In the genomic region with DNA sequence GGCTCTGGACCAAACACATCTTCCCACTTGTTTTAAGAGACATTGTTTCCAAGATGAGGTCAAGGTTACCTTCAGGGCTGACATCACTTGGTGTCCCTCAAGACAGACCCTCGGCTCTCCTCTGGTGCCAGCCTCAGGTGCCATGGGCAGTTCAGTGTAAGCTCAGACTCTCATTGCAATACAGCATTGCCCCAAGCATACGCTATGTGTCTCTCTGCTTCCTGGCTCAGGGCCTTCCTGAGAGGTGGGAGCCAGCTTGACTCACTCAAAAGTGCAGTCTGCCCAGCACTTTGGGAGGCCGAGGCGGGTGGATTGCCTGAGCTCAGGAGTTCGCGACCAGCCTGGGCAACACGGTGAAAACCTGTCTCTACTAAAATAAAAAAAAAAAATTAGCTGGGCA, we compare ENCODE assay signal across 1 cellular context.
TF ChIP-seq lines count a peak whose summit lies in the region.

No MANE protein-coding gene starts in this region.

TF ChIP-seq in SK-N-SH, 30 proteins besides CTCF, POLR2A, EP300 and RAD21:
- TF ChIP-seq TCF12 (IDR thresholded peaks at IDR 0.05) = no peak
- TF ChIP-seq RCOR1 (IDR thresholded peaks at IDR 0.05; ENCODE audit: low read length) = no peak
- TF ChIP-seq FOXM1 (IDR thresholded peaks at IDR 0.05; ENCODE audit: low read depth) = no peak
- no peak for TF ChIP-seq FOXJ3 (CRISPR knock-in tag; IDR thresholded peaks at IDR 0.05)
- no peak for TF ChIP-seq NFIC (IDR thresholded peaks at IDR 0.05; ENCODE audit: borderline replicate concordance)
- TF ChIP-seq, protein P1, sequence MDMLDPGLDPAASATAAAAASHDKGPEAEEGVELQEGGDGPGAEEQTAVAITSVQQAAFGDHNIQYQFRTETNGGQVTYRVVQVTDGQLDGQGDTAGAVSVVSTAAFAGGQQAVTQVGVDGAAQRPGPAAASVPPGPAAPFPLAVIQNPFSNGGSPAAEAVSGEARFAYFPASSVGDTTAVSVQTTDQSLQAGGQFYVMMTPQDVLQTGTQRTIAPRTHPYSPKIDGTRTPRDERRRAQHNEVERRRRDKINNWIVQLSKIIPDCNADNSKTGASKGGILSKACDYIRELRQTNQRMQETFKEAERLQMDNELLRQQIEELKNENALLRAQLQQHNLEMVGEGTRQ (IDR thresholded peaks at IDR 0.05; ENCODE audit: borderline replicate concordance, low read depth, low read length) = no peak
- no peak for TF ChIP-seq GABPA (IDR thresholded peaks at IDR 0.05; ENCODE audit: low read depth)
